Comparison of ENCODE assay signal across 23 cellular contexts in the genomic region with DNA sequence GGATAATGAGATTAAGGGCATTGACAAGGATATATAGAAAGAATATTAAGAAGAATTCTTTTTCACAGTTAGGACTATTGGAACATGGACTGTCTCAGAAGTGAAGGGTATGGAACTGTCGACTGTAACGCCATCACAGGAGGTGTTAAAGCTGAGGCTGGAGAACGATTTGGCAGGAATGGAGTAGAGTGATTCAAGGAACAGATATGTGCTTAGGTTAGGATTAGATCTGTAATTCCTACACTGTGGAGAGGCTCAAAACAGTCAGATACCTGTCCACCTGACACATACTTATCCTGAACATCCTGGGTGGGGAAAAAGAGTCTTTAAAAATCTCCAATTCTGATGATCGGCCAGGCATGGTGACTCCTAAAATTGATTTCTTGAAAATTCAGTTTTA. TPM values are rescaled to one million over a fixed set of nuclear protein-coding genes. Genes with fewer than 3 reads are reported as not detected.
"Had no signal": no experiment of that assay in that cellular context is flagged by ENCODE, and none has a peak within 500 bp of the region (broad histone marks: within the 10 kb centered on the region; RNA-seq: fewer than 3 reads in every experiment).

No MANE protein-coding gene starts in this region.

- DNase-seq: activated CD4-positive, alpha-beta T cell treated with anti-CD3 and anti-CD28 coated beads, Interleukin-2, amount 10 ng/mL, durations not matched to agents 7 days and 5 days; activated CD4-positive, CD25-positive, alpha-beta regulatory T cell treated with anti-CD3 and anti-CD28 coated beads, Interleukin-2, amount 50 U/mL, for 72 hours; activated CD8-positive, alpha-beta memory T cell treated with anti-CD3 and anti-CD28 coated beads, Interleukin-2, amount 10 ng/mL, durations not matched to agents 7 days and 5 days; activated CD8-positive, alpha-beta T cell treated with anti-CD3 and anti-CD28 coated beads for 36 hours; activated effector memory CD4-positive, alpha-beta T cell treated with anti-CD3 and anti-CD28 coated beads, Interleukin-2, amount 50 U/mL, for 16 hours; activated naive CD4-positive, alpha-beta T cell treated with anti-CD3 and anti-CD28 coated beads, Interleukin-2, amount 10 ng/mL, durations not matched to agents 7 days and 5 days; activated T-cell treated with anti-CD3 and anti-CD28 coated beads for 4 hours; amygdala; body of pancreas; dermis blood vessel endothelial cell; effector memory CD4-positive, alpha-beta T cell; foreskin melanocyte; hippocampal formation; mesendoderm; naive B cell; stimulated activated CD4-positive, alpha-beta T cell treated with anti-CD3 and anti-CD28 coated beads, Interleukin-4, amount 100 ng/mL, for 4 hours; stimulated activated naive CD8-positive, alpha-beta T cell treated with anti-CD3 and anti-CD28 coated beads, Interleukin-15, Interleukin-2, amounts not matched to agents 100 U/mL and 50 U/mL, for 24 hours; substantia nigra had no signal

- H3K27ac ChIP-seq: body of pancreas, neural progenitor cell, VCaP had no signal

- H3K27me3 ChIP-seq: body of pancreas, neural progenitor cell, tibial nerve had no signal

- H3K4me1 ChIP-seq: neural progenitor cell had no signal

- H3K9me3 ChIP-seq: body of pancreas had no signal

- H3K4me3 ChIP-seq: body of pancreas, neural progenitor cell, tibial nerve had no signal

- H3K4me3 Mint-ChIP-seq: activated CD4-positive, alpha-beta T cell treated with anti-CD3 and anti-CD28 coated beads, Interleukin-2, amount 10 ng/mL, durations not matched to agents 7 days and 5 days; activated CD8-positive, alpha-beta memory T cell treated with anti-CD3 and anti-CD28 coated beads, Interleukin-2, amount 10 ng/mL, durations not matched to agents 7 days and 5 days; activated CD8-positive, alpha-beta T cell treated with anti-CD3 and anti-CD28 coated beads for 36 hours; activated naive CD4-positive, alpha-beta T cell treated with anti-CD3 and anti-CD28 coated beads, Interleukin-2, amount 10 ng/mL, durations not matched to agents 7 days and 5 days; neural progenitor cell had no signal

- H3K9me3 Mint-ChIP-seq: activated CD4-positive, alpha-beta T cell treated with anti-CD3 and anti-CD28 coated beads, Interleukin-2, amount 10 ng/mL, durations not matched to agents 7 days and 5 days; activated naive CD4-positive, alpha-beta T cell treated with anti-CD3 and anti-CD28 coated beads, Interleukin-2, amount 10 ng/mL, durations not matched to agents 7 days and 5 days had no signal

- H3K27ac Mint-ChIP-seq: activated CD4-positive, alpha-beta T cell treated with anti-CD3 and anti-CD28 coated beads, Interleukin-2, amount 10 ng/mL, durations not matched to agents 7 days and 5 days; activated CD8-positive, alpha-beta memory T cell treated with anti-CD3 and anti-CD28 coated beads, Interleukin-2, amount 10 ng/mL, durations not matched to agents 7 days and 5 days; activated CD8-positive, alpha-beta T cell treated with anti-CD3 and anti-CD28 coated beads for 36 hours; activated naive CD4-positive, alpha-beta T cell treated with anti-CD3 and anti-CD28 coated beads, Interleukin-2, amount 10 ng/mL, durations not matched to agents 7 days and 5 days; neural progenitor cell; progenitor cell of endocrine pancreas had no signal

- H3K27me3 Mint-ChIP-seq: progenitor cell of endocrine pancreas had no signal

- H3K36me3 ChIP-seq: neural progenitor cell had no signal

- H3K36me3 Mint-ChIP-seq: activated CD8-positive, alpha-beta memory T cell treated with anti-CD3 and anti-CD28 coated beads, Interleukin-2, amount 10 ng/mL, durations not matched to agents 7 days and 5 days; activated naive CD4-positive, alpha-beta T cell treated with anti-CD3 and anti-CD28 coated beads, Interleukin-2, amount 10 ng/mL, durations not matched to agents 7 days and 5 days had no signal

RNA-seq across cellular contexts. Expression of a gene that starts 30.9 kb away (rescaled TPM):
- total RNA-seq: T-helper 2 cell treated with Interferon-gamma antibody and Interleukin-4, amounts not matched to agents 100 ng/mL and 5 ng/mL, for 36 hours had no signal
